ENCODE assay signal across 1 cellular context in the genomic region with DNA sequence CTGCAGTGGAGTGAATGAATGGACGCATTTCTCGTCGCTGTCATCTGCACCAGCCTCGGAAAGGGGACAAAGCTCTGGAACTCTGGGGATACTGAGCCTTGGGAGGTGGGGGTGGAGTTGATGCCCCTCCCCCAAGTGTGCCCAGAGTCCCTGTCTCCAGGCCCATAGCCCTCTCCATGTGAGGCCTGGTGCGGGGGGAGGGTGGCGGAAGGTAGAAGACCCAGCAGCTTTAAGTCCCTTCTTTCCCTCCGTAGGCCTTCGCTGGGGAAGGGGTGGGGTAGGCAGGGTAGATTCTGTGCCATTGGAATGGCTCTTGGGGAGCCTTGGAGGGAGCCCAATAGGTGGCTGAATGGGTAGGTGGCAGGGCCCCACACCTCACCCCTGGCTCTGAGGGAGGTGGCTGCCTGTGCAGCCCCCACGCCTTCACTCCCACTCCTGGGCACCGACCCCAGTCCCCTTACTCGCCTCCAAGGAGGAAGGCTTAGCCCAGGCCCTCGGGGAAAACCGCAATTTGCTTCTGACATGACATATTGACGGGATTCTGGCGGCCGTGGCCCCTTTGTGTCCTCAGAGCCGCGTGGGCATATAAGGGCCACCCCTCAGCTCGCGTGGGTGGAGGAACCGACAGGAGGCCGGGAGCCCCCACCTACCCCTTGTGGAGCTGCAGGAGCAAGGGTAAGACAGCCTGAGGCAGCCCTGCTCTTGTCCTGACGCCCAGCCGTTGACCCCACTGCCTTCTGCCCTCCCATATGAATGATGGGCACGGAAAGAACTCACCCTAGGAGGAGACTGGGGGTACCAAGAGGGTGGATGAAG.
TF ChIP-seq lines count a peak whose summit lies in the region.

A gene with protein sequence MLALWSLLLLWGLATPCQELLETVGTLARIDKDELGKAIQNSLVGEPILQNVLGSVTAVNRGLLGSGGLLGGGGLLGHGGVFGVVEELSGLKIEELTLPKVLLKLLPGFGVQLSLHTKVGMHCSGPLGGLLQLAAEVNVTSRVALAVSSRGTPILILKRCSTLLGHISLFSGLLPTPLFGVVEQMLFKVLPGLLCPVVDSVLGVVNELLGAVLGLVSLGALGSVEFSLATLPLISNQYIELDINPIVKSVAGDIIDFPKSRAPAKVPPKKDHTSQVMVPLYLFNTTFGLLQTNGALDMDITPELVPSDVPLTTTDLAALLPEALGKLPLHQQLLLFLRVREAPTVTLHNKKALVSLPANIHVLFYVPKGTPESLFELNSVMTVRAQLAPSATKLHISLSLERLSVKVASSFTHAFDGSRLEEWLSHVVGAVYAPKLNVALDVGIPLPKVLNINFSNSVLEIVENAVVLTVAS (plus strand): TSS at position 613 of the 816 bp plus-strand sequence. CDS start 1,533 bp downstream, outside the sequence.

TF ChIP-seq in GM23338, 12 proteins besides CTCF, POLR2A, EP300 and RAD21 (continued from another document):
- TF ChIP-seq CREB1 (CRISPR knock-in tag; IDR thresholded peaks at IDR 0.05; ENCODE audit: low read depth) (no peak), ZNF114 (CRISPR knock-in tag; IDR thresholded peaks at IDR 0.05) (no peak), NANOG (IDR thresholded peaks at IDR 0.05; ENCODE audit: borderline replicate concordance) (no peak), EZH2phosphoT487 (IDR thresholded peaks at IDR 0.05; ENCODE audit: unreplicated experiment) (no peak), EZH2 (IDR thresholded peaks at IDR 0.05; ENCODE audit: low read depth, unreplicated experiment) (no peak), POLR2AphosphoS5 (IDR thresholded peaks at IDR 0.05; ENCODE audit: low read depth) (no peak), ZNF331 (CRISPR knock-in tag; IDR thresholded peaks at IDR 0.05; ENCODE audit: low read depth) (no peak)
- TF ChIP-seq, protein P1, sequence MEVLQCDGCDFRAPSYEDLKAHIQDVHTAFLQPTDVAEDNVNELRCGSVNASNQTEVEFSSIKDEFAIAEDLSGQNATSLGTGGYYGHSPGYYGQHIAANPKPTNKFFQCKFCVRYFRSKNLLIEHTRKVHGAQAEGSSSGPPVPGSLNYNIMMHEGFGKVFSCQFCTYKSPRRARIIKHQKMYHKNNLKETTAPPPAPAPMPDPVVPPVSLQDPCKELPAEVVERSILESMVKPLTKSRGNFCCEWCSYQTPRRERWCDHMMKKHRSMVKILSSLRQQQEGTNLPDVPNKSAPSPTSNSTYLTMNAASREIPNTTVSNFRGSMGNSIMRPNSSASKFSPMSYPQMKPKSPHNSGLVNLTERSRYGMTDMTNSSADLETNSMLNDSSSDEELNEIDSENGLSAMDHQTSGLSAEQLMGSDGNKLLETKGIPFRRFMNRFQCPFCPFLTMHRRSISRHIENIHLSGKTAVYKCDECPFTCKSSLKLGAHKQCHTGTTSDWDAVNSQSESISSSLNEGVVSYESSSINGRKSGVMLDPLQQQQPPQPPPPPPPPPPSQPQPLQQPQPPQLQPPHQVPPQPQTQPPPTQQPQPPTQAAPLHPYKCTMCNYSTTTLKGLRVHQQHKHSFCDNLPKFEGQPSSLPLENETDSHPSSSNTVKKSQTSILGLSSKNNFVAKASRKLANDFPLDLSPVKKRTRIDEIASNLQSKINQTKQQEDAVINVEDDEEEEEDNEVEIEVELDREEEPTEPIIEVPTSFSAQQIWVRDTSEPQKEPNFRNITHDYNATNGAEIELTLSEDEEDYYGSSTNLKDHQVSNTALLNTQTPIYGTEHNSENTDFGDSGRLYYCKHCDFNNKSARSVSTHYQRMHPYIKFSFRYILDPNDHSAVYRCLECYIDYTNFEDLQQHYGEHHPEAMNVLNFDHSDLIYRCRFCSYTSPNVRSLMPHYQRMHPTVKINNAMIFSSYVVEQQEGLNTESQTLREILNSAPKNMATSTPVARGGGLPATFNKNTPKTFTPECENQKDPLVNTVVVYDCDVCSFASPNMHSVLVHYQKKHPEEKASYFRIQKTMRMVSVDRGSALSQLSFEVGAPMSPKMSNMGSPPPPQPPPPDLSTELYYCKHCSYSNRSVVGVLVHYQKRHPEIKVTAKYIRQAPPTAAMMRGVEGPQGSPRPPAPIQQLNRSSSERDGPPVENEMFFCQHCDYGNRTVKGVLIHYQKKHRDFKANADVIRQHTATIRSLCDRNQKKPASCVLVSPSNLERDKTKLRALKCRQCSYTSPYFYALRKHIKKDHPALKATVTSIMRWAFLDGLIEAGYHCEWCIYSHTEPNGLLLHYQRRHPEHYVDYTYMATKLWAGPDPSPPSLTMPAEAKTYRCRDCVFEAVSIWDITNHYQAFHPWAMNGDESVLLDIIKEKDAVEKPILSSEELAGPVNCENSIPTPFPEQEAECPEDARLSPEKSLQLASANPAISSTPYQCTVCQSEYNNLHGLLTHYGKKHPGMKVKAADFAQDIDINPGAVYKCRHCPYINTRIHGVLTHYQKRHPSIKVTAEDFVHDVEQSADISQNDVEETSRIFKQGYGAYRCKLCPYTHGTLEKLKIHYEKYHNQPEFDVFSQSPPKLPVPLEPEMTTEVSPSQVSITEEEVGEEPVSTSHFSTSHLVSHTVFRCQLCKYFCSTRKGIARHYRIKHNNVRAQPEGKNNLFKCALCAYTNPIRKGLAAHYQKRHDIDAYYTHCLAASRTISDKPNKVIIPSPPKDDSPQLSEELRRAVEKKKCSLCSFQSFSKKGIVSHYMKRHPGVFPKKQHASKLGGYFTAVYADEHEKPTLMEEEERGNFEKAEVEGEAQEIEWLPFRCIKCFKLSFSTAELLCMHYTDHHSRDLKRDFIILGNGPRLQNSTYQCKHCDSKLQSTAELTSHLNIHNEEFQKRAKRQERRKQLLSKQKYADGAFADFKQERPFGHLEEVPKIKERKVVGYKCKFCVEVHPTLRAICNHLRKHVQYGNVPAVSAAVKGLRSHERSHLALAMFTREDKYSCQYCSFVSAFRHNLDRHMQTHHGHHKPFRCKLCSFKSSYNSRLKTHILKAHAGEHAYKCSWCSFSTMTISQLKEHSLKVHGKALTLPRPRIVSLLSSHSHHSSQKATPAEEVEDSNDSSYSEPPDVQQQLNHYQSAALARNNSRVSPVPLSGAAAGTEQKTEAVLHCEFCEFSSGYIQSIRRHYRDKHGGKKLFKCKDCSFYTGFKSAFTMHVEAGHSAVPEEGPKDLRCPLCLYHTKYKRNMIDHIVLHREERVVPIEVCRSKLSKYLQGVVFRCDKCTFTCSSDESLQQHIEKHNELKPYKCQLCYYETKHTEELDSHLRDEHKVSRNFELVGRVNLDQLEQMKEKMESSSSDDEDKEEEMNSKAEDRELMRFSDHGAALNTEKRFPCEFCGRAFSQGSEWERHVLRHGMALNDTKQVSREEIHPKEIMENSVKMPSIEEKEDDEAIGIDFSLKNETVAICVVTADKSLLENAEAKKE (CRISPR knock-in tag; IDR thresholded peaks at IDR 0.05), result no peak
- TF ChIP-seq, protein P2, sequence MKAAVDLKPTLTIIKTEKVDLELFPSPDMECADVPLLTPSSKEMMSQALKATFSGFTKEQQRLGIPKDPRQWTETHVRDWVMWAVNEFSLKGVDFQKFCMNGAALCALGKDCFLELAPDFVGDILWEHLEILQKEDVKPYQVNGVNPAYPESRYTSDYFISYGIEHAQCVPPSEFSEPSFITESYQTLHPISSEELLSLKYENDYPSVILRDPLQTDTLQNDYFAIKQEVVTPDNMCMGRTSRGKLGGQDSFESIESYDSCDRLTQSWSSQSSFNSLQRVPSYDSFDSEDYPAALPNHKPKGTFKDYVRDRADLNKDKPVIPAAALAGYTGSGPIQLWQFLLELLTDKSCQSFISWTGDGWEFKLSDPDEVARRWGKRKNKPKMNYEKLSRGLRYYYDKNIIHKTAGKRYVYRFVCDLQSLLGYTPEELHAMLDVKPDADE (IDR thresholded peaks at IDR 0.05), result no peak
- TF ChIP-seq, protein P3, sequence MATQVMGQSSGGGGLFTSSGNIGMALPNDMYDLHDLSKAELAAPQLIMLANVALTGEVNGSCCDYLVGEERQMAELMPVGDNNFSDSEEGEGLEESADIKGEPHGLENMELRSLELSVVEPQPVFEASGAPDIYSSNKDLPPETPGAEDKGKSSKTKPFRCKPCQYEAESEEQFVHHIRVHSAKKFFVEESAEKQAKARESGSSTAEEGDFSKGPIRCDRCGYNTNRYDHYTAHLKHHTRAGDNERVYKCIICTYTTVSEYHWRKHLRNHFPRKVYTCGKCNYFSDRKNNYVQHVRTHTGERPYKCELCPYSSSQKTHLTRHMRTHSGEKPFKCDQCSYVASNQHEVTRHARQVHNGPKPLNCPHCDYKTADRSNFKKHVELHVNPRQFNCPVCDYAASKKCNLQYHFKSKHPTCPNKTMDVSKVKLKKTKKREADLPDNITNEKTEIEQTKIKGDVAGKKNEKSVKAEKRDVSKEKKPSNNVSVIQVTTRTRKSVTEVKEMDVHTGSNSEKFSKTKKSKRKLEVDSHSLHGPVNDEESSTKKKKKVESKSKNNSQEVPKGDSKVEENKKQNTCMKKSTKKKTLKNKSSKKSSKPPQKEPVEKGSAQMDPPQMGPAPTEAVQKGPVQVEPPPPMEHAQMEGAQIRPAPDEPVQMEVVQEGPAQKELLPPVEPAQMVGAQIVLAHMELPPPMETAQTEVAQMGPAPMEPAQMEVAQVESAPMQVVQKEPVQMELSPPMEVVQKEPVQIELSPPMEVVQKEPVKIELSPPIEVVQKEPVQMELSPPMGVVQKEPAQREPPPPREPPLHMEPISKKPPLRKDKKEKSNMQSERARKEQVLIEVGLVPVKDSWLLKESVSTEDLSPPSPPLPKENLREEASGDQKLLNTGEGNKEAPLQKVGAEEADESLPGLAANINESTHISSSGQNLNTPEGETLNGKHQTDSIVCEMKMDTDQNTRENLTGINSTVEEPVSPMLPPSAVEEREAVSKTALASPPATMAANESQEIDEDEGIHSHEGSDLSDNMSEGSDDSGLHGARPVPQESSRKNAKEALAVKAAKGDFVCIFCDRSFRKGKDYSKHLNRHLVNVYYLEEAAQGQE (IDR thresholded peaks at IDR 0.05; ENCODE audit: unreplicated experiment), result no peak
TF ChIP-seq in GM23338: peak in this region for 0.
